In the genomic region with DNA sequence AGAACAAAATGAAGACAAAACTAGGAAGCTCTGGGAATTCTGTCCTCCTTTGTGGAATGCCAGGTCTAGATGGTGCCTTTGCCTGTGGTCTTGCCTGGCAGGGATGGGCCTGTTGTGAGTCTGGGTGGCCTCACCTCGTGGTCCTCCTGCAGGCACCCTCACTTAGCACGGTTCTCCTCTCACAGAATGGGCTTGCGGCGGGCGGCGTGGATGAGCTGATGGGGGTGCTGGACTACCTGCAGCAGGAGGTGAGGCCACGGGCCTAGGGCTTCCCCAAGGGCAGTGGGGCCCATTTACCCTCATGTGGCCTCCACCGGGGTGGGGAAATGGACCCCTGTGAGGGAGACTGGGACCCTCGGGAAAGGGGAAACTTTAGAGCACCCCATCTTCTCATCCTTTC, we compare ENCODE assay signal across 3 cellular contexts.
"Had no signal": no experiment of that assay in that cellular context is flagged by ENCODE, and none has a peak within 500 bp of the region (broad histone marks: within the 10 kb centered on the region; RNA-seq: fewer than 3 reads in every experiment).

No MANE protein-coding gene starts in this region.

- H3K4me3 ChIP-seq: GM12878 had no signal

- DNase-seq: GDM1, GF-D8 had no signal
